19 cellular contexts compared by ENCODE assay signal in the genomic region with DNA sequence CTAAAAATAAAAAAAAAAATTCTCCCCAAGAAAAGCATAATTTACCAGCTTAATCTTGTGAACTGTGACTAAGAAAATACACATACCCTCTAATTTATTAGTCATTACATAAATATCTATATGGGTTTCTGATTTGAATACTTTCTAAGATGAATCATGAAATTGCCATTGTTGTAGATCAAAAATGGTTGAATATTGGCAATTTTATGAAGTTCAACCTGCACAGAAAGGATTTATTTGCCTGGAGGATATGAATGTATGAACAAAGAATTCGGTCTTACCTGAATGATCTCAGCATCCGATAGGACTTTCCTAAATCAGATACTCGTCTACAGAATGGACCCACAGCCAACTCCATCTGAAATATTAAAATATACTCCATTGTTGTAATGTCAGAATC.
DNase-seq lines count a peak whose midpoint lies in the region; ATAC-seq, FAIRE-seq and TF ChIP-seq lines count a peak whose summit lies in the region.
"Had no signal": no experiment of that assay in that cellular context is flagged by ENCODE, and none has a peak within 500 bp of the region (broad histone marks: within the 10 kb centered on the region; RNA-seq: fewer than 3 reads in every experiment).

No MANE protein-coding gene starts in this region.

- DNase-seq in HT1080 (ENCODE audit: low read depth) (peak; percentile 36), astrocyte (ENCODE audit: low read depth) (peak; percentile 39), fibroblast of the aortic adventitia (ENCODE audit: low read depth) (peak; percentile 38), NCI-H2227 (lab: John Stamatoyannopoulos, UW; ENCODE audit: unreplicated experiment) (no peak), HK-2 (ENCODE audit: unreplicated experiment) (no peak), GOT3 (lab: John Stamatoyannopoulos, UW) (no peak)
- DNase-seq in stimulated activated effector memory CD8-positive, alpha-beta T cell treated with anti-CD3 and anti-CD28 coated beads, Interleukin-12 subunit alpha, Interleukin-12 subunit beta, amount 100 ng/mL, for 72 hours (ENCODE audit: low spot score in 2 of 2): no peak
- DNase-seq: 8988T, C1 segment of cervical spinal cord, COR-L47, NCI-H1436, NCI-H2029 treated with DMSO at 0.1 percent for 48 hours, NCI-H524, RPMI8226 had no signal

- H3K79me2 ChIP-seq in ACC112 (ENCODE audit: control insufficient read depth, insufficient read depth, low read length, unreplicated experiment): no peaks in the 10 kb centered on the region
- no peaks in the 10 kb centered on the region for H3K79me2 ChIP-seq in astrocyte (ENCODE audit: insufficient read depth, low read length)

- H3K27ac ChIP-seq in ACC112 (ENCODE audit: low read depth, low read length) (peak overlapping the region; percentile 47), astrocyte (ENCODE audit: low read depth, low read length) (no peak overlapping the region)
- H3K27ac ChIP-seq: SJSA1 had no signal

- ATAC-seq in stimulated activated effector memory CD8-positive, alpha-beta T cell treated with anti-CD3 and anti-CD28 coated beads, Interleukin-12 subunit alpha, Interleukin-12 subunit beta, amount 100 ng/mL, for 72 hours: no peak

- H3K36me3 Mint-ChIP-seq in astrocyte (ENCODE audit: low read depth, unreplicated experiment): peaks cover 5% of the 10 kb centered on the region
- H3K36me3 Mint-ChIP-seq in stimulated activated effector memory CD8-positive, alpha-beta T cell treated with anti-CD3 and anti-CD28 coated beads, Interleukin-12 subunit alpha, Interleukin-12 subunit beta, amount 100 ng/mL, for 72 hours: peaks cover 35% of the 10 kb centered on the region

- no peak overlapping the region for H3K4me3 ChIP-seq in ACC112 (ENCODE audit: low read depth, low read length)
- H3K4me3 ChIP-seq in astrocyte (ENCODE audit: insufficient read depth, low read depth, low read length): no peak overlapping the region
- H3K4me3 ChIP-seq in fibroblast of the aortic adventitia (ENCODE audit: low read depth, low read length): no peak overlapping the region
- H3K4me3 ChIP-seq: SJSA1 had no signal

- no peak overlapping the region for H3K4me3 Mint-ChIP-seq in astrocyte (ENCODE audit: unreplicated experiment)
- no peak overlapping the region for H3K4me3 Mint-ChIP-seq in stimulated activated effector memory CD8-positive, alpha-beta T cell treated with anti-CD3 and anti-CD28 coated beads, Interleukin-12 subunit alpha, Interleukin-12 subunit beta, amount 100 ng/mL, for 72 hours

- H2AFZ ChIP-seq in ACC112 (ENCODE audit: low read length, unreplicated experiment): no peak overlapping the region
- no peak overlapping the region for H2AFZ ChIP-seq in astrocyte (ENCODE audit: low read depth, low read length)

- TF ChIP-seq CTCF in astrocyte (IDR thresholded peaks at IDR 0.05; ENCODE audit: insufficient read depth, low read depth, low read length) (no peak), fibroblast of the aortic adventitia (IDR thresholded peaks at IDR 0.05; ENCODE audit: insufficient read depth, low read length) (no peak)

- no peaks in the 10 kb centered on the region for H3K9me3 ChIP-seq in astrocyte (ENCODE audit: insufficient read depth, low read depth, low read length)
- H3K9me3 ChIP-seq: SJSA1 had no signal

- no peaks in the 10 kb centered on the region for H3K9me3 Mint-ChIP-seq in astrocyte (ENCODE audit: unreplicated experiment)
- no peaks in the 10 kb centered on the region for H3K9me3 Mint-ChIP-seq in stimulated activated effector memory CD8-positive, alpha-beta T cell treated with anti-CD3 and anti-CD28 coated beads, Interleukin-12 subunit alpha, Interleukin-12 subunit beta, amount 100 ng/mL, for 72 hours

- H3K4me1 Mint-ChIP-seq in astrocyte (ENCODE audit: low read depth, unreplicated experiment): peaks cover 21% of the 10 kb centered on the region
- H3K4me1 Mint-ChIP-seq in stimulated activated effector memory CD8-positive, alpha-beta T cell treated with anti-CD3 and anti-CD28 coated beads, Interleukin-12 subunit alpha, Interleukin-12 subunit beta, amount 100 ng/mL, for 72 hours: no peaks in the 10 kb centered on the region

- H3K27me3 Mint-ChIP-seq in astrocyte (ENCODE audit: low read depth, unreplicated experiment): no peaks in the 10 kb centered on the region

- H3K27ac Mint-ChIP-seq in astrocyte (ENCODE audit: unreplicated experiment): no peak overlapping the region
- no peak overlapping the region for H3K27ac Mint-ChIP-seq in stimulated activated effector memory CD8-positive, alpha-beta T cell treated with anti-CD3 and anti-CD28 coated beads, Interleukin-12 subunit alpha, Interleukin-12 subunit beta, amount 100 ng/mL, for 72 hours

- H3K4me1 ChIP-seq in ACC112 (ENCODE audit: control insufficient read depth, insufficient read depth, low read length, unreplicated experiment) (peaks cover 16% of the 10 kb centered on the region), astrocyte (ENCODE audit: insufficient read depth, low read length) (peaks cover 6% of the 10 kb centered on the region)

- H4K20me1 ChIP-seq in astrocyte (ENCODE audit: insufficient read depth, low read length): no peaks in the 10 kb centered on the region

- H3K9ac ChIP-seq in astrocyte (ENCODE audit: low read length): no peak overlapping the region

- no peak for FAIRE-seq in astrocyte (lab: Jason Lieb, UNC)
- FAIRE-seq: G401.6, GM12892, H1 had no signal

- no peaks in the 10 kb centered on the region for H3K27me3 ChIP-seq in ACC112 (ENCODE audit: insufficient read depth, low read length)
- H3K27me3 ChIP-seq in astrocyte (ENCODE audit: insufficient read depth, low read length): no peaks in the 10 kb centered on the region
- H3K27me3 ChIP-seq: SJSA1 had no signal

- H3K36me3 ChIP-seq in ACC112 (ENCODE audit: insufficient read depth, low read length) (no peaks in the 10 kb centered on the region), astrocyte (ENCODE audit: insufficient read depth, low read length) (no peaks in the 10 kb centered on the region)
- H3K36me3 ChIP-seq: SJSA1 had no signal

- H3K4me2 ChIP-seq in astrocyte (ENCODE audit: low read length): peak overlapping the region; percentile 37

Comparison
In these comparisons a context has a peak if more than half of its experiments do, and no peak if none do; other contexts are left out.
1. DNase-seq: peak in HT1080 (single experiment), astrocyte (single experiment) and fibroblast of the aortic adventitia (single experiment); none in stimulated activated effector memory CD8-positive, alpha-beta T cell treated with anti-CD3 and anti-CD28 coated beads, Interleukin-12 subunit alpha, Interleukin-12 subunit beta, amount 100 ng/mL, for 72 hours (0 of 2), NCI-H2227 (single experiment), HK-2 (single experiment) and GOT3 (single experiment).